8 cellular contexts compared by ENCODE assay signal in the genomic region with DNA sequence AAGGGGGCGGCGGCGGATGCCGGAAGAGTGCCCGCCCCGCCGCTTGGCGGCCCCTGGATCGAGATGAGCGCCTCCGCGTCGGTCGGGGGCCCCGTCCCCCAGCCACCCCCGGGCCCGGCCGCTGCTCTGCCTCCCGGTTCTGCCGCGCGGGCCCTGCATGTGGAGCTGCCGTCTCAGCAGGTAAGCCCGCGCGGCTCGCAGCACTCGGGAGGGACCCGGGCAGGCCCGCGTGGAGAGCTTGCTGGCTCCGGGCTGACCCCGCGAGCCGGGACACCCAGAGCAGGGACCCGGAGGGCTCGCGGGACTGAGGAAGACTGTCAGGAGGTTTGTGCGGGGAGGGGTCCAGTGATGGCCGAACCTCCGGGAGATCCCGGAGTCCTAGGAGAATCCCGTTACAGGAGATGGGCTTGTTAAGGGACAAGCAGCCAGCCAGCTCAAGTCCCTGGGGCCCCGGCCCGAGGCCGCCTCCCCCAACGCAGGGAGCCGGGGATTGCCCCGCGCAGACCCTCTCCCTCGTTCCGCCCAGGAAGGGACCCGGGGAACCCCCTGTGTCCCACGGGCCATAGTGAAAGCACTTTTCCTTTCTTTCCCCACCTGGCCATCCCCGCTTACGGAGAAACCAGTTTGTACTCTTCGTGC. TPM values are rescaled to one million over a fixed set of nuclear protein-coding genes. Genes with fewer than 3 reads are reported as not detected.
DNase-seq lines count a peak whose midpoint lies in the region; ATAC-seq and TF ChIP-seq lines count a peak whose summit lies in the region.

No MANE protein-coding gene starts in this region.

- DNase-seq in AG09319 (ENCODE audit: extremely low read depth, low read depth) (peak; percentile 3), coronary artery (ENCODE audit: low spot score) (peak; percentile 85), lung (ENCODE audit: low spot score) (peak; percentile 34), GM19240 (ENCODE audit: insufficient read length, low spot score) (no peak)
- peak; percentile 40 for DNase-seq in T-helper 2 cell treated with Interferon-gamma antibody and Interleukin-4, amounts not matched to agents 5 μg/mL and 100 μg/mL, for 36 hours (ENCODE audit: low spot score)
- no peak for DNase-seq in stimulated activated effector memory CD8-positive, alpha-beta T cell treated with anti-CD3 and anti-CD28 coated beads, Interleukin-12 subunit alpha, Interleukin-12 subunit beta, amount 100 ng/mL, for 72 hours (ENCODE audit: low spot score in 2 of 2)

- H3K27me3 ChIP-seq in lung (ENCODE audit: control insufficient read depth, insufficient read depth), result no peaks in the 10 kb centered on the region

- ATAC-seq in GM19043 (IDR thresholded peaks at IDR 0.05; ENCODE audit: low read depth, unreplicated experiment) (peak; percentile 4), HG03457 (IDR thresholded peaks at IDR 0.05; ENCODE audit: unreplicated experiment) (peak; percentile 18), lung (ENCODE audit: insufficient read depth, low FRiP score) (peak; percentile 14)
- peak; percentile 54 for ATAC-seq in stimulated activated effector memory CD8-positive, alpha-beta T cell treated with anti-CD3 and anti-CD28 coated beads, Interleukin-12 subunit alpha, Interleukin-12 subunit beta, amount 100 ng/mL, for 72 hours

- H3K27ac ChIP-seq in coronary artery, result peak overlapping the region; percentile 97
- H3K27ac ChIP-seq in lung (ENCODE audit: low read depth in 1 of 2, low read length in 1 of 2), result peak overlapping the region; percentile 97 to 98

- peak overlapping the region; percentile 94 for H3K27ac Mint-ChIP-seq in T-helper 2 cell treated with Interferon-gamma antibody and Interleukin-4, amounts not matched to agents 5 μg/mL and 100 μg/mL, for 36 hours
- H3K27ac Mint-ChIP-seq in stimulated activated effector memory CD8-positive, alpha-beta T cell treated with anti-CD3 and anti-CD28 coated beads, Interleukin-12 subunit alpha, Interleukin-12 subunit beta, amount 100 ng/mL, for 72 hours, result no peak overlapping the region

- H3K4me3 ChIP-seq in coronary artery (peak overlapping the region; percentile 86), lung (peak overlapping the region; percentile 92)

- peaks cover 14% of the 10 kb centered on the region for H3K4me1 Mint-ChIP-seq in T-helper 2 cell treated with Interferon-gamma antibody and Interleukin-4, amounts not matched to agents 5 μg/mL and 100 μg/mL, for 36 hours (ENCODE audit: low read depth)
- peaks cover 7% of the 10 kb centered on the region for H3K4me1 Mint-ChIP-seq in stimulated activated effector memory CD8-positive, alpha-beta T cell treated with anti-CD3 and anti-CD28 coated beads, Interleukin-12 subunit alpha, Interleukin-12 subunit beta, amount 100 ng/mL, for 72 hours

- H3K4me3 Mint-ChIP-seq in T-helper 2 cell treated with Interferon-gamma antibody and Interleukin-4, amounts not matched to agents 5 μg/mL and 100 μg/mL, for 36 hours, result peak overlapping the region; percentile 95
- no peak overlapping the region for H3K4me3 Mint-ChIP-seq in stimulated activated effector memory CD8-positive, alpha-beta T cell treated with anti-CD3 and anti-CD28 coated beads, Interleukin-12 subunit alpha, Interleukin-12 subunit beta, amount 100 ng/mL, for 72 hours

- no peaks in the 10 kb centered on the region for H3K36me3 ChIP-seq in lung (ENCODE audit: control insufficient read depth in 2 of 2, insufficient read depth in 2 of 2, low read length in 2 of 2)

- no peaks in the 10 kb centered on the region for H3K9me3 Mint-ChIP-seq in T-helper 2 cell treated with Interferon-gamma antibody and Interleukin-4, amounts not matched to agents 5 μg/mL and 100 μg/mL, for 36 hours
- H3K9me3 Mint-ChIP-seq in stimulated activated effector memory CD8-positive, alpha-beta T cell treated with anti-CD3 and anti-CD28 coated beads, Interleukin-12 subunit alpha, Interleukin-12 subunit beta, amount 100 ng/mL, for 72 hours, result no peaks in the 10 kb centered on the region

- H3K27me3 Mint-ChIP-seq in T-helper 2 cell treated with Interferon-gamma antibody and Interleukin-4, amounts not matched to agents 5 μg/mL and 100 μg/mL, for 36 hours (ENCODE audit: low read depth), result no peaks in the 10 kb centered on the region

- TF ChIP-seq CTCF in AG09319 (IDR thresholded peaks at IDR 0.05; ENCODE audit: low read depth, low read length) (no peak), coronary artery (IDR thresholded peaks at IDR 0.05) (no peak), lung (IDR thresholded peaks at IDR 0.05; ENCODE audit: control extremely low read depth, extremely low read depth) (no peak)

- H3K4me1 ChIP-seq in lung (ENCODE audit: control insufficient read depth in 2 of 2, insufficient read depth in 2 of 2, low read length in 2 of 2), result peaks cover 2 to 14% of the 10 kb centered on the region in 2 donors

- WGBS in lung, 2 donors, result 0 to 1% methylated on average over 51 to 57 of the region's 57 CpGs

- no peaks in the 10 kb centered on the region for H3K9me3 ChIP-seq in lung (ENCODE audit: control insufficient read depth in 2 of 2, insufficient read depth in 1 of 2, low read length in 1 of 2)

- H3K36me3 Mint-ChIP-seq in T-helper 2 cell treated with Interferon-gamma antibody and Interleukin-4, amounts not matched to agents 5 μg/mL and 100 μg/mL, for 36 hours (ENCODE audit: low read depth), result peaks cover 3% of the 10 kb centered on the region
- H3K36me3 Mint-ChIP-seq in stimulated activated effector memory CD8-positive, alpha-beta T cell treated with anti-CD3 and anti-CD28 coated beads, Interleukin-12 subunit alpha, Interleukin-12 subunit beta, amount 100 ng/mL, for 72 hours, result peaks cover 9% of the 10 kb centered on the region

RNA-seq across cellular contexts. Expression of a gene that starts 0.5 kb away (rescaled TPM):
- 10 to 100 TPM; 23.4 to 53.2 TPM for total RNA-seq in lung
- 10 to 100 TPM in 1 of 2 donors, 1 to 10 TPM in 1; 8.7 to 13.2 TPM for polyA plus RNA-seq in lung

RNA-seq across cellular contexts. Expression of a gene that starts 46.9 kb away (rescaled TPM):
- total RNA-seq in lung, result 10 to 100 TPM in 1 of 2 donors, 1 to 10 TPM in 1; 5.7 to 11.1 TPM
- 10 to 100 TPM in 1 of 2 donors, 1 to 10 TPM in 1; 4.2 to 54.0 TPM for polyA plus RNA-seq in lung

Comparison
In these comparisons a context has a peak if more than half of its experiments do, and no peak if none do; other contexts are left out.
1. DNase-seq: peak in AG09319 (single experiment), T-helper 2 cell treated with Interferon-gamma antibody and Interleukin-4, amounts not matched to agents 5 μg/mL and 100 μg/mL, for 36 hours (single experiment), coronary artery (single experiment) and lung (single experiment); none in stimulated activated effector memory CD8-positive, alpha-beta T cell treated with anti-CD3 and anti-CD28 coated beads, Interleukin-12 subunit alpha, Interleukin-12 subunit beta, amount 100 ng/mL, for 72 hours (0 of 2) and GM19240 (single experiment).
2. ATAC-seq: peak in every context shown above with its lines; median percentile 54 in stimulated activated effector memory CD8-positive, alpha-beta T cell treated with anti-CD3 and anti-CD28 coated beads, Interleukin-12 subunit alpha, Interleukin-12 subunit beta, amount 100 ng/mL, for 72 hours; 18 in HG03457; 14 in lung; 4 in GM19043.